Comparison of ENCODE assay signal across 17 cellular contexts in the genomic region with DNA sequence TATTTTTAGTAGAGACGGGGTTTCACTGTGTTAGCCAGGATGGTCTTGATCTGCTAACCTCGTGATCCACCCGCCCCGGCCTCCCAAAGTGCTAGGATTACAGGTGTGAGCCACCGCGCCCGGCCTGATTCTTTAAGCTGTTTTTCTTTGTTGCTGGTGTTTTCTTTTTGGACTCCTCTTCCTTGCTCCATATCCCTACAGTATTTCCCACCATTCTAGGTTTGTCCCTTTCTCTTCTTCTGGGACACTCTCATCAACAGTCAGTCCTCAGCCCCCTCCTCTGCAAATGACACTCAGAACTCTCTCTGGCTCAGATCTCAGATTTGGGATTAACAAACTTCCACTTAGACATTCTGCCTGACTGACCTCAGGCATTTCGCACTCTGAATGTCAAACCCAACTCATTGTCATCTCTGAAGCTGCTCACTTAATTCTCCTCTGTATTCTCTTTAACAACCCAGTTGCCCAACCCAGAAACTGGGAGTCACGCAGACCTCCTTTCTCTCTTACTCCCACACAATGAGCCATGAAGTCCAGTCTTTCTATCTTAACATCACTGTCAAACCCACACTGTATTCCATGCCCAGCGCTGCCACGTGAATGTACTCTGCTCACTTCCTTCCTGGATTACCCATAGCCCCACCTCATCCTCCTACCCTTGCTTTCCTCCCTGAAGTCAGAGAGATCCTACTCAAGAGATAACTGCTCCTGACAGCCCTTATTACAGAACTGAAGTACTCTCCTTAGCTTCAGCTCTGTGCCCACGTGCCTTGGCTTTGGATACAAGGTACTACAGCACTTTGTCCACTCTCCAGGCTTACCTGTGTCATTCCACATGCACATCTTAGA. TPM values are rescaled to one million over a fixed set of nuclear protein-coding genes. Genes with fewer than 3 reads are reported as not detected.
A peak's percentile ranks its signal among the peaks of the same experiment; 100 is the strongest.
DNase-seq lines count a peak whose midpoint lies in the region; ATAC-seq and TF ChIP-seq lines count a peak whose summit lies in the region.
"Had no signal": no experiment of that assay in that cellular context is flagged by ENCODE, and none has a peak within 500 bp of the region (broad histone marks: within the 10 kb centered on the region; RNA-seq: fewer than 3 reads in every experiment).

No MANE protein-coding gene starts in this region.

- no peak overlapping the region for H3K4me2 ChIP-seq in GM23248 (ENCODE audit: unreplicated experiment)

- no peaks in the 10 kb centered on the region for H3K9me3 ChIP-seq in esophagus (ENCODE audit: control insufficient read depth in 2 of 2, insufficient read depth in 1 of 2, low read depth in 1 of 2, low read length in 1 of 2)
- H3K9me3 ChIP-seq in suprapubic skin, result no peaks in the 10 kb centered on the region
- H3K9me3 ChIP-seq in GM23248 (ENCODE audit: low read depth), result no peaks in the 10 kb centered on the region

- no peak for TF ChIP-seq POLR2A in suprapubic skin (IDR thresholded peaks at IDR 0.05)

- WGBS in esophagus, 2 donors, result 80 to 83% methylated on average over 12 of the region's 12 CpGs
- WGBS in suprapubic skin, result 74% methylated on average over 12 of the region's 12 CpGs
- 86 to 88% methylated on average over 12 of the region's 12 CpGs for WGBS in GM23248 (ENCODE audit: low coverage in 1 of 2, low lambda C conversion rate in 2 of 2, missing lambda C conversion rate in 2 of 2), 2 experiments

- no peak overlapping the region for H3K4me3 ChIP-seq in esophagus (ENCODE audit: low read depth in 1 of 2, low read length in 2 of 2)
- no peak overlapping the region for H3K4me3 ChIP-seq in suprapubic skin
- no peak overlapping the region for H3K4me3 ChIP-seq in GM23248

- H3K9ac ChIP-seq in GM23248, result no peak overlapping the region

- peaks cover 0 to 9% of the 10 kb centered on the region in 2 donors for H3K36me3 ChIP-seq in esophagus (ENCODE audit: control insufficient read depth in 2 of 2, insufficient read depth in 2 of 2, low read length in 1 of 2)
- H3K36me3 ChIP-seq in suprapubic skin, result peaks cover 29% of the 10 kb centered on the region
- peaks cover 12% of the 10 kb centered on the region; the same call in 1 of the 2 replicates for H3K36me3 ChIP-seq in GM23248 (ENCODE audit: low read depth)

- no peaks in the 10 kb centered on the region for H3K27me3 Mint-ChIP-seq in activated CD4-positive, alpha-beta memory T cell treated with anti-CD3 and anti-CD28 coated beads for 36 hours
- H3K27me3 Mint-ChIP-seq in activated CD4-positive, alpha-beta memory T cell treated with anti-CD3 and anti-CD28 coated beads, Interleukin-2, amount 10 ng/mL, durations not matched to agents 7 days and 5 days, result peaks cover 4% of the 10 kb centered on the region
- H3K27me3 Mint-ChIP-seq in T-cell, result no peaks in the 10 kb centered on the region

- TF ChIP-seq EP300 in suprapubic skin (IDR thresholded peaks at IDR 0.05), result no peak

- no peak overlapping the region for H2AFZ ChIP-seq in GM23248

- no peak for ATAC-seq in T-cell (replicated peaks in 1 of 4)
- ATAC-seq: PC-3 had no signal

- H3K27ac ChIP-seq in esophagus (ENCODE audit: low read depth in 2 of 2, low read length in 1 of 2) (peak overlapping the region; percentile 10 to 40), suprapubic skin (peak overlapping the region; percentile 38), GM23248 (no peak overlapping the region)

- H3K4me3 Mint-ChIP-seq in activated CD4-positive, alpha-beta memory T cell treated with anti-CD3 and anti-CD28 coated beads for 36 hours, result no peak overlapping the region
- no peak overlapping the region for H3K4me3 Mint-ChIP-seq in activated CD4-positive, alpha-beta memory T cell treated with anti-CD3 and anti-CD28 coated beads, Interleukin-2, amount 10 ng/mL, durations not matched to agents 7 days and 5 days
- H3K4me3 Mint-ChIP-seq in T-cell, result no peak overlapping the region

- no peaks in the 10 kb centered on the region for H3K9me2 ChIP-seq in GM23248 (ENCODE audit: insufficient read depth)

- H3K4me1 Mint-ChIP-seq in activated CD4-positive, alpha-beta memory T cell treated with anti-CD3 and anti-CD28 coated beads for 36 hours (ENCODE audit: low read depth), result peaks cover 44% of the 10 kb centered on the region
- H3K4me1 Mint-ChIP-seq in activated CD4-positive, alpha-beta memory T cell treated with anti-CD3 and anti-CD28 coated beads, Interleukin-2, amount 10 ng/mL, durations not matched to agents 7 days and 5 days, result peaks cover 55% of the 10 kb centered on the region
- peaks cover 41 to 54% (median 52%) of the 10 kb centered on the region in 3 donors for H3K4me1 Mint-ChIP-seq in T-cell

- TF ChIP-seq CTCF in suprapubic skin (IDR thresholded peaks at IDR 0.05), result no peak

- H3K27ac Mint-ChIP-seq in activated CD4-positive, alpha-beta memory T cell treated with anti-CD3 and anti-CD28 coated beads for 36 hours, result peak overlapping the region; percentile 19
- no peak overlapping the region for H3K27ac Mint-ChIP-seq in activated CD4-positive, alpha-beta memory T cell treated with anti-CD3 and anti-CD28 coated beads, Interleukin-2, amount 10 ng/mL, durations not matched to agents 7 days and 5 days
- H3K27ac Mint-ChIP-seq in T-cell, result peak overlapping the region; percentile 16 to 46

- POLR2A ChIA-PET in activated CD4-positive, alpha-beta memory T cell treated with anti-CD3 and anti-CD28 coated beads for 36 hours (lab: Charles Lee), result interaction anchor here (0.6 kb wide), 1 partner anchor 1130 kb away, joined by 3 read pairs; no protein-coding TSS in a partner anchor
- POLR2A ChIA-PET in activated CD4-positive, alpha-beta memory T cell treated with anti-CD3 and anti-CD28 coated beads, Interleukin-2, amount 10 ng/mL, durations not matched to agents 7 days and 5 days (lab: Charles Lee), result interaction anchor here (0.9 to 5.5 kb wide), 7 partner anchors 11 to 103 kb away, joined by 3 to 58 read pairs (median 3); partner anchors contain the start of genes ABHD16A, CLIC1 and MSH5
- POLR2A ChIA-PET in T-cell (lab: Charles Lee), result no interaction called here

- intact Hi-C loops in activated CD4-positive, alpha-beta memory T cell treated with anti-CD3 and anti-CD28 coated beads for 36 hours (cut with micrococcal nuclease), result no loop called here

- peak; percentile 36 for DNase-seq in activated CD4-positive, alpha-beta memory T cell treated with anti-CD3 and anti-CD28 coated beads for 36 hours
- no peak for DNase-seq in activated CD4-positive, alpha-beta memory T cell treated with anti-CD3 and anti-CD28 coated beads, Interleukin-2, amount 10 ng/mL, durations not matched to agents 7 days and 5 days
- DNase-seq in T-cell (no peak), suprapubic skin (ENCODE audit: low spot score in 2 of 2) (no peak), KG1 (lab: John Stamatoyannopoulos, UW) (no peak), GM23248 (no peak), SW480 (ENCODE audit: low spot score) (no peak)
- DNase-seq: ACHN; DMS53; effector CD8-positive, alpha-beta T cell; left cardiac atrium; NCI-H2171; PC-3 had no signal

- no peaks in the 10 kb centered on the region for H3K79me2 ChIP-seq in GM23248 (ENCODE audit: insufficient read depth)

- H3K4me1 ChIP-seq in esophagus (ENCODE audit: control insufficient read depth in 2 of 2, insufficient read depth in 2 of 2, low read length in 1 of 2), result peaks cover 0 to 10% of the 10 kb centered on the region in 2 donors
- peaks cover 44% of the 10 kb centered on the region for H3K4me1 ChIP-seq in suprapubic skin
- H3K4me1 ChIP-seq in GM23248 (ENCODE audit: insufficient read depth), result peaks cover 6% of the 10 kb centered on the region; the same call in 1 of the 2 replicates

- CTCF ChIA-PET in activated CD4-positive, alpha-beta memory T cell treated with anti-CD3 and anti-CD28 coated beads for 36 hours (lab: Charles Lee), result interaction anchor here (1.3 to 3.7 kb wide), 3 partner anchors 13 to 104 kb away, joined by 3 to 13 read pairs (median 8); no protein-coding TSS in a partner anchor
- CTCF ChIA-PET in activated CD4-positive, alpha-beta memory T cell treated with anti-CD3 and anti-CD28 coated beads, Interleukin-2, amount 10 ng/mL, durations not matched to agents 7 days and 5 days (lab: Charles Lee), result interaction anchor here (1.5 to 2.1 kb wide), 2 partner anchors 14 to 105 kb away, joined by 3 to 15 read pairs; partner anchors contain the start of gene MSH5
- CTCF ChIA-PET in T-cell (lab: Charles Lee), result interaction anchor here (0.5 to 0.7 kb wide), 3 partner anchors 16 to 247 kb away, joined by 3 to 5 read pairs (median 5); partner anchors contain the start of gene EHMT2 (in 1 of the 2)

- no peaks in the 10 kb centered on the region for H3K9me3 Mint-ChIP-seq in activated CD4-positive, alpha-beta memory T cell treated with anti-CD3 and anti-CD28 coated beads for 36 hours
- H3K9me3 Mint-ChIP-seq in activated CD4-positive, alpha-beta memory T cell treated with anti-CD3 and anti-CD28 coated beads, Interleukin-2, amount 10 ng/mL, durations not matched to agents 7 days and 5 days, result no peaks in the 10 kb centered on the region
- no peaks in the 10 kb centered on the region for H3K9me3 Mint-ChIP-seq in T-cell

- H3K36me3 Mint-ChIP-seq in activated CD4-positive, alpha-beta memory T cell treated with anti-CD3 and anti-CD28 coated beads for 36 hours, result peaks cover 9% of the 10 kb centered on the region
- peaks cover 41% of the 10 kb centered on the region for H3K36me3 Mint-ChIP-seq in activated CD4-positive, alpha-beta memory T cell treated with anti-CD3 and anti-CD28 coated beads, Interleukin-2, amount 10 ng/mL, durations not matched to agents 7 days and 5 days (ENCODE audit: low read depth)
- H3K36me3 Mint-ChIP-seq in T-cell, result no peaks in the 10 kb centered on the region

- no peaks in the 10 kb centered on the region for H4K20me1 ChIP-seq in GM23248 (ENCODE audit: insufficient read depth)

- H3K27me3 ChIP-seq in esophagus (ENCODE audit: control insufficient read depth in 1 of 2, insufficient read depth in 2 of 2, low read length in 2 of 2) (no peaks in the 10 kb centered on the region), suprapubic skin (no peaks in the 10 kb centered on the region), GM23248 (replicated peaks; ENCODE audit: insufficient read depth) (no peaks in the 10 kb centered on the region)

- peaks cover 5% of the 10 kb centered on the region for H3F3A ChIP-seq in GM23248 (ENCODE audit: insufficient read depth)

- in situ Hi-C loops in GM23248 (cut with MboI), result no loop called here

RNA-seq across cellular contexts. Expression of gene MPIG6B, which starts 2.6 kb away (rescaled TPM):
- not detected for total RNA-seq in activated CD4-positive, alpha-beta memory T cell treated with anti-CD3 and anti-CD28 coated beads for 36 hours
- total RNA-seq in activated CD4-positive, alpha-beta memory T cell treated with anti-CD3 and anti-CD28 coated beads, Interleukin-2, amount 10 ng/mL, durations not matched to agents 7 days and 5 days, result not detected
- 1 to 10 TPM in 1 of 5 donors, under 1 TPM in 4; 0.26 to 2.6 (median 0.30) TPM for total RNA-seq in T-cell
- under 1 TPM; 0.49 to 0.88 TPM for polyA plus RNA-seq in esophagus
- total RNA-seq in suprapubic skin, result 1 to 10 TPM; 1.6 to 4.6 (median 4.5) TPM
- not detected in 2 replicates for total RNA-seq in GM23248 (2014; rRNA removed; shearing (Covaris generic))
- not detected in 2 replicates for polyA plus RNA-seq in GM23248 (2016; fragmentation: Nextera tagmentation; extraction: Ambion mirVana)
- total RNA-seq: glomerular endothelial cell, PC-3 had no signal

RNA-seq across cellular contexts. Expression of gene DDAH2, which starts 3.4 kb away (rescaled TPM):
- total RNA-seq in activated CD4-positive, alpha-beta memory T cell treated with anti-CD3 and anti-CD28 coated beads for 36 hours, result 1 to 10 TPM; 6.2 to 6.6 TPM
- total RNA-seq in activated CD4-positive, alpha-beta memory T cell treated with anti-CD3 and anti-CD28 coated beads, Interleukin-2, amount 10 ng/mL, durations not matched to agents 7 days and 5 days, result 10 to 100 TPM; 22.1 to 23.9 TPM
- total RNA-seq in T-cell (10 to 100 TPM in 4 of 5 donors, 1 to 10 TPM in 1; 9.0 to 13.2 (median 11.5) TPM), suprapubic skin (10 to 100 TPM; 66.8 to 84.2 (median 68.3) TPM)
- polyA plus RNA-seq in esophagus (10 to 100 TPM; 46.5 to 73.3 TPM), GM23248 (2016; fragmentation: Nextera tagmentation; extraction: Ambion mirVana) (77.7 and 90.2 TPM in 2 replicates)
- total RNA-seq in GM23248 (2014; rRNA removed; shearing (Covaris generic)), result 76.6 and 93.3 TPM in 2 replicates

RNA-seq across cellular contexts. Expression of gene LY6G6C, which starts 4.2 kb away (rescaled TPM):
- not detected for total RNA-seq in activated CD4-positive, alpha-beta memory T cell treated with anti-CD3 and anti-CD28 coated beads for 36 hours
- total RNA-seq in activated CD4-positive, alpha-beta memory T cell treated with anti-CD3 and anti-CD28 coated beads, Interleukin-2, amount 10 ng/mL, durations not matched to agents 7 days and 5 days, result not detected
- total RNA-seq in T-cell, result not detected
- 10 to 100 TPM; 17.2 to 21.9 TPM for polyA plus RNA-seq in esophagus
- total RNA-seq in suprapubic skin, result 100 to 1,000 TPM in 3 of 4 donors, 10 to 100 TPM in 1; 80.0 to 376 (median 338) TPM
- total RNA-seq in GM23248 (2014; rRNA removed; shearing (Covaris generic)), result not detected in 2 replicates
- not detected in 2 replicates for polyA plus RNA-seq in GM23248 (2016; fragmentation: Nextera tagmentation; extraction: Ambion mirVana)
- total RNA-seq: glomerular endothelial cell, left cardiac atrium, skeletal muscle tissue, ureter had no signal

RNA-seq across cellular contexts. Expression of gene LY6G6D, which starts 10.6 kb away (rescaled TPM):
- total RNA-seq in activated CD4-positive, alpha-beta memory T cell treated with anti-CD3 and anti-CD28 coated beads for 36 hours, result not detected
- not detected for total RNA-seq in activated CD4-positive, alpha-beta memory T cell treated with anti-CD3 and anti-CD28 coated beads, Interleukin-2, amount 10 ng/mL, durations not matched to agents 7 days and 5 days
- total RNA-seq in T-cell (not detected), suprapubic skin (10 to 100 TPM in 1 of 4 donors, 1 to 10 TPM in 1, not detected in 2; 5.5 to 30.8 TPM)
- polyA plus RNA-seq in esophagus (1 to 10 TPM in 1 of 2 donors, under 1 TPM in 1; 0.67 to 1.3 TPM), GM23248 (2016; fragmentation: Nextera tagmentation; extraction: Ambion mirVana) (not detected in 2 replicates)
- not detected in 2 replicates for total RNA-seq in GM23248 (2014; rRNA removed; shearing (Covaris generic))
- total RNA-seq: glomerular endothelial cell, left cardiac atrium, PC-3, skeletal muscle tissue, ureter had no signal

RNA-seq across cellular contexts. Expression of gene CLIC1, which starts 10.6 kb away (rescaled TPM):
- 100 to 1,000 TPM; 430 to 442 TPM for total RNA-seq in activated CD4-positive, alpha-beta memory T cell treated with anti-CD3 and anti-CD28 coated beads for 36 hours
- 100 to 1,000 TPM; 640 to 644 TPM for total RNA-seq in activated CD4-positive, alpha-beta memory T cell treated with anti-CD3 and anti-CD28 coated beads, Interleukin-2, amount 10 ng/mL, durations not matched to agents 7 days and 5 days
- total RNA-seq in T-cell (100 to 1,000 TPM in 4 of 5 donors, 10 to 100 TPM in 1; 89.5 to 146 (median 112) TPM), suprapubic skin (100 to 1,000 TPM; 239 to 420 (median 333) TPM)
- polyA plus RNA-seq in esophagus (100 to 1,000 TPM; 258 to 412 TPM), GM23248 (2016; fragmentation: Nextera tagmentation; extraction: Ambion mirVana) (784 and 791 TPM in 2 replicates)
- total RNA-seq in GM23248 (2014; rRNA removed; shearing (Covaris generic)), result 447 and 576 TPM in 2 replicates

Comparison
In these comparisons a context has a peak if more than half of its experiments do, and no peak if none do; other contexts are left out.
1. RNA of gene LY6G6C, which starts 4.2 kb away (total RNA-seq): 80.0 to 376 TPM in suprapubic skin; not detected in activated CD4-positive, alpha-beta memory T cell treated with anti-CD3 and anti-CD28 coated beads, Interleukin-2, amount 10 ng/mL, durations not matched to agents 7 days and 5 days, not detected in activated CD4-positive, alpha-beta memory T cell treated with anti-CD3 and anti-CD28 coated beads for 36 hours, not detected in T-cell and not detected in GM23248; every median in the first group is over 10 times any median in the second.
2. POLR2A ChIA-PET loops: an anchor here in activated CD4-positive, alpha-beta memory T cell treated with anti-CD3 and anti-CD28 coated beads for 36 hours (0.6 kb wide) and activated CD4-positive, alpha-beta memory T cell treated with anti-CD3 and anti-CD28 coated beads, Interleukin-2, amount 10 ng/mL, durations not matched to agents 7 days and 5 days (0.9 to 5.5 kb wide); none called in T-cell.